ENCODE assay signal across 8 cellular contexts in the genomic region with DNA sequence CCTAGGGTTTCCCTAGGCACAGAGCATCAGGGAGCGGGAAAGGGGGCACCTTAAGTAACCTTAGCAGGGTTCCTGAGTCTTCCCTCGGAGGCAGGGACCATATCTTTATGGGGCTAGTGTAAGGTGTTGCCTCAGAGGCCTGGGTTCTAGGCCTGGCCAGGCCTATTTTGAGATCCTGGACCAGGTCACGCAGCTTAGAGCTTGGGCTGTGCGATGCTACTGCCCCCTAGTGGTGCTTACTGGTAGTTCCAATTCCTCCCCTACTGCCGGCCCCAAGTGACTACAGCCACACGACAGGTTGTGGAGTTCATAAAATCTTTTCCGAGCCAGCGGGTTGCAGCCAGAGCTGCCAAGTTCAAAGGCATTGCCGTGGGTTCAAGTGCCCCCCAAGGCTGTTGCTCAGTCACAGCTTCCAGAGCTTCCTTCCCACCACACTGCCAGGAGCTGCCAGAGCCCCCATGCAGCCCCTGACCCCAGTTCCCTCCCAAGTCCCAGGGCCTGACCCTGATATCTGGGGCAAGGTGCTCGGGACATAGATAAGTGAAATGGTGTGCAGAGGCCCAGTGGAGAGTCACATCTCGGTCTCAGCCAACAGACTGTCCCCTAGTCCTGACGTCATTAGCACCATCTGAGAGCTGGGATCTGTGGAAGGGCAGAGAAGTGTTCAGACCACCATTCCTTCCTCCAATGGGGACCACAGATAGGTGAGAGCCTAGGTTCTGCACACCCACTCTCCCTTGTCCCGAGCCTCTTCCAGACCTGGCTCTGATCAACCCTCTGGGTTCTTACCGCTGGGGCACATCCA. TPM values are rescaled to one million over a fixed set of nuclear protein-coding genes. Genes with fewer than 3 reads are reported as not detected.
DNase-seq lines count a peak whose midpoint lies in the region; TF ChIP-seq lines count a peak whose summit lies in the region.

No MANE protein-coding gene starts in this region.

- H3K9ac ChIP-seq in OCI-LY3 (ENCODE audit: low read length): no peak overlapping the region

- H3K4me1 ChIP-seq in OCI-LY3 (ENCODE audit: low read length): peaks cover 13% of the 10 kb centered on the region; the same call in 1 of the 2 replicates

- H2AFZ ChIP-seq in OCI-LY3 (ENCODE audit: low read depth, low read length): no peak overlapping the region

- peak overlapping the region; percentile 34 for H3K27ac ChIP-seq in 22Rv1
- H3K27ac ChIP-seq in OCI-LY3 (ENCODE audit: low read length): no peak overlapping the region

- no peaks in the 10 kb centered on the region for H3K9me3 ChIP-seq in OCI-LY3 (ENCODE audit: insufficient read depth, low read length)

- TF ChIP-seq CTCF in 22Rv1 (IDR thresholded peaks at IDR 0.05): peak; percentile 96
- peak; percentile 88 for TF ChIP-seq CTCF in GM13976 (IDR thresholded peaks at IDR 0.05; ENCODE audit: borderline replicate concordance, control extremely low read depth, extremely low read depth, insufficient read depth, missing control alignments)
- peak; percentile 96 for TF ChIP-seq CTCF in OCI-LY3 (IDR thresholded peaks at IDR 0.05; ENCODE audit: low read depth, low read length)
- peak; percentile 93 for TF ChIP-seq CTCF in epithelial cell of esophagus (IDR thresholded peaks at IDR 0.05; ENCODE audit: insufficient read depth, low read depth, low read length, missing control alignments)

- H3K79me2 ChIP-seq in OCI-LY3 (ENCODE audit: low read length): no peaks in the 10 kb centered on the region

- H3K36me3 ChIP-seq in OCI-LY3 (replicated peaks; ENCODE audit: low read depth, low read length): peaks cover 28% of the 10 kb centered on the region

- in situ Hi-C loops in GM13976 (cut with MboI; ENCODE audit: low sequenced_read_pairs, unreplicated experiment): loop anchor here (10.0 kb wide), 1 partner anchor 112 kb away; no protein-coding TSS in a partner anchor

- H3K4me2 ChIP-seq in OCI-LY3 (ENCODE audit: low read length): no peak overlapping the region

- DNase-seq in GM13976 (ENCODE audit: low spot score) (peak; percentile 88), HuH-7 (ENCODE audit: low spot score) (peak; percentile 85), epithelial cell of esophagus (ENCODE audit: low read depth) (peak; percentile 84), myocyte (ENCODE audit: low read depth) (peak; percentile 90)
- peak; percentile 78 for DNase-seq in activated CD8-positive, alpha-beta memory T cell treated with anti-CD3 and anti-CD28 coated beads, Interleukin-2, amount 50 U/mL, for 4 hours
- peak; percentile 70 for DNase-seq in stimulated activated CD8-positive, alpha-beta memory T cell treated with anti-CD3 and anti-CD28 coated beads, Interleukin-7, amount 100 ng/mL, for 24 hours (ENCODE audit: low read depth)

- peaks cover 7% of the 10 kb centered on the region for H3K27me3 ChIP-seq in OCI-LY3 (ENCODE audit: low read depth, low read length)

- H3K4me3 ChIP-seq in OCI-LY3 (ENCODE audit: low read length) (no peak overlapping the region), epithelial cell of esophagus (ENCODE audit: low read length) (no peak overlapping the region)

- no peaks in the 10 kb centered on the region for H4K20me1 ChIP-seq in OCI-LY3 (ENCODE audit: insufficient read depth, low read length)

RNA-seq across cellular contexts. Expression of gene LRRC73, which starts 3.3 kb away (rescaled TPM):
- 1.6 and 2.0 TPM in 2 replicates for total RNA-seq in myocyte
- polyA plus RNA-seq in myocyte (2012): 3.7 TPM

RNA-seq across cellular contexts. Expression of gene YIPF3, which starts 9.9 kb away (rescaled TPM):
- 199 and 250 TPM in 2 replicates for total RNA-seq in myocyte
- polyA plus RNA-seq in myocyte (2012): 175 TPM

RNA-seq across cellular contexts. Expression of gene POLR1C, which starts 10.0 kb away (rescaled TPM):
- 23.5 and 26.5 TPM in 2 replicates for total RNA-seq in myocyte
- polyA plus RNA-seq in myocyte (2012): 32.3 TPM

RNA-seq across cellular contexts. Expression of gene TJAP1, which starts 29.5 kb away (rescaled TPM):
- 26.7 and 39.6 TPM in 2 replicates for total RNA-seq in myocyte
- 33.7 TPM for polyA plus RNA-seq in myocyte (2012)

RNA-seq across cellular contexts. Expression of gene DLK2, which starts 51.5 kb away (rescaled TPM):
- total RNA-seq in myocyte: 3.3 and 6.2 TPM in 2 replicates
- 4.1 TPM for polyA plus RNA-seq in myocyte (2012)
